Comparison of ENCODE assay signal across 10 cellular contexts in the genomic region with DNA sequence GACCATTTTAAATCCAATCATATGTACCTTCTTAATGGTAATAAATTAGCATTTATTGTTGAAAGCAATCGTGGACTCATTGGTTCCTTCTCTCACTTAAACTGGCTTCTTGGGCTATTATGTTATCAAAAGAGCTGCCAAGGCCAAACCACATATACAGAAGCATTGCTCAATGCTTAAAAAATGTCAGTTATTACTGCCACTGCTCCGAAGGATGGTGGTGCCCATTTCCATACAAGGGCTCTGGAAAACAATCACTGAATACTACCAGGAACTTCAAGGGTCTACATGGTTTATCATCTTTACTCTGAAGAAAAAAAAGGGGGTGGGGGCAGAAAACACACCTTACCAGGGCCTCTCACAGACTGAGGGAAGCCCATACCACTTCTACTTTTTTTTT.
DNase-seq lines count a peak whose midpoint lies in the region; ATAC-seq, FAIRE-seq and TF ChIP-seq lines count a peak whose summit lies in the region.
"Had no signal": no experiment of that assay in that cellular context is flagged by ENCODE, and none has a peak within 500 bp of the region (broad histone marks: within the 10 kb centered on the region; RNA-seq: fewer than 3 reads in every experiment).

No MANE protein-coding gene starts in this region.

- peaks cover 16% of the 10 kb centered on the region for H3K36me3 Mint-ChIP-seq in activated CD4-positive, alpha-beta T cell treated with anti-CD3 and anti-CD28 coated beads, Interleukin-2, amount 10 ng/mL, durations not matched to agents 7 days and 5 days (ENCODE audit: low read depth)

- no peaks in the 10 kb centered on the region for H3K36me3 ChIP-seq in thoracic aorta

- peak; percentile 88 for FAIRE-seq in RCC 7860 (lab: Jason Lieb, UNC)
- FAIRE-seq: islet of Langerhans had no signal

- no peaks in the 10 kb centered on the region for H3K9me3 Mint-ChIP-seq in activated CD4-positive, alpha-beta T cell treated with anti-CD3 and anti-CD28 coated beads, Interleukin-2, amount 10 ng/mL, durations not matched to agents 7 days and 5 days
- H3K9me3 Mint-ChIP-seq: neural crest cell had no signal

- no peak overlapping the region for H3K4me3 Mint-ChIP-seq in activated CD4-positive, alpha-beta T cell treated with anti-CD3 and anti-CD28 coated beads, Interleukin-2, amount 10 ng/mL, durations not matched to agents 7 days and 5 days
- H3K4me3 Mint-ChIP-seq: neural crest cell had no signal

- DNase-seq in HCEC 1CT: peak; percentile 57
- peak; percentile 62 for DNase-seq in RCC 7860 (ENCODE audit: low spot score)
- peak; percentile 71 for DNase-seq in fibroblast of gingiva (ENCODE audit: low read depth)
- no peak for DNase-seq in thoracic aorta (ENCODE audit: low spot score)
- no peak for DNase-seq in activated CD4-positive, alpha-beta T cell treated with anti-CD3 and anti-CD28 coated beads, Interleukin-2, amount 10 ng/mL, durations not matched to agents 7 days and 5 days
- DNase-seq: NCI-H2029 treated with DMSO at 0.1 percent for 48 hours had no signal

- POLR2A ChIA-PET in activated CD4-positive, alpha-beta T cell treated with anti-CD3 and anti-CD28 coated beads, Interleukin-2, amount 10 ng/mL, durations not matched to agents 7 days and 5 days (lab: Charles Lee): no interaction called here

- peaks cover 42 to 44% of the 10 kb centered on the region in 2 donors for H3K4me1 ChIP-seq in thoracic aorta (ENCODE audit: control insufficient read depth in 1 of 2, low read depth in 2 of 2)

- H3K4me3 ChIP-seq in thoracic aorta: no peak overlapping the region

- no peaks in the 10 kb centered on the region for H3K27me3 Mint-ChIP-seq in activated CD4-positive, alpha-beta T cell treated with anti-CD3 and anti-CD28 coated beads, Interleukin-2, amount 10 ng/mL, durations not matched to agents 7 days and 5 days

- peak; percentile 54 for ATAC-seq in thoracic aorta (ENCODE audit: insufficient number of reproducible peaks, low FRiP score, low read depth)
- ATAC-seq in GM21360 (IDR thresholded peaks at IDR 0.05; ENCODE audit: unreplicated experiment): no peak
- ATAC-seq in HG03045 (IDR thresholded peaks at IDR 0.05; ENCODE audit: unreplicated experiment): no peak

- no peak for TF ChIP-seq CTCF in thoracic aorta (IDR thresholded peaks at IDR 0.05)

- no peaks in the 10 kb centered on the region for H3K27me3 ChIP-seq in thoracic aorta (replicated peaks; ENCODE audit: insufficient read depth)

- CTCF ChIA-PET in activated CD4-positive, alpha-beta T cell treated with anti-CD3 and anti-CD28 coated beads, Interleukin-2, amount 10 ng/mL, durations not matched to agents 7 days and 5 days (lab: Charles Lee): interaction anchor here (1.0 kb wide), 1 partner anchor 71 kb away, joined by 3 read pairs; no protein-coding TSS in a partner anchor

- H3K9me3 ChIP-seq in thoracic aorta: no peaks in the 10 kb centered on the region

- no peak overlapping the region for H3K27ac Mint-ChIP-seq in activated CD4-positive, alpha-beta T cell treated with anti-CD3 and anti-CD28 coated beads, Interleukin-2, amount 10 ng/mL, durations not matched to agents 7 days and 5 days

- peaks cover 22% of the 10 kb centered on the region for H3K4me1 Mint-ChIP-seq in activated CD4-positive, alpha-beta T cell treated with anti-CD3 and anti-CD28 coated beads, Interleukin-2, amount 10 ng/mL, durations not matched to agents 7 days and 5 days

- H3K27ac ChIP-seq in thoracic aorta: peak overlapping the region; percentile 27 to 67

Comparison
In these comparisons a context has a peak if more than half of its experiments do, and no peak if none do; other contexts are left out.
1. DNase-seq: peak in HCEC 1CT (single experiment), RCC 7860 (single experiment) and fibroblast of gingiva (single experiment); none in thoracic aorta (single experiment) and activated CD4-positive, alpha-beta T cell treated with anti-CD3 and anti-CD28 coated beads, Interleukin-2, amount 10 ng/mL, durations not matched to agents 7 days and 5 days (single experiment).